24 cellular contexts compared by ENCODE assay signal in genomic region chr1:96747565-96747964, GRCh38.
"Had no signal": no experiment of that assay in that cellular context is flagged by ENCODE, and none has a peak within 500 bp of the region (broad histone marks: within the 10 kb centered on the region; RNA-seq: fewer than 3 reads in every experiment).

No MANE protein-coding gene starts in this region.

- DNase-seq: activated CD4-positive, alpha-beta T cell treated with anti-CD3 and anti-CD28 coated beads, Interleukin-2, amount 10 ng/mL, durations not matched to agents 7 days and 5 days; activated CD4-positive, CD25-positive, alpha-beta regulatory T cell treated with anti-CD3 and anti-CD28 coated beads, Interleukin-2, amount 50 U/mL, for 72 hours; activated CD8-positive, alpha-beta T cell treated with anti-CD3 and anti-CD28 coated beads, Interleukin-2, amount 10 ng/mL, durations not matched to agents 7 days and 5 days; activated naive CD4-positive, alpha-beta T cell treated with Interleukin-2 at 50 U/mL for 16 hours; activated naive CD8-positive, alpha-beta T cell treated with anti-CD3 and anti-CD28 coated beads for 36 hours; activated T-cell treated with anti-CD3 and anti-CD28 coated beads, Interleukin-2, amount 50 U/mL, for 48 hours; endodermal cell; foreskin melanocyte; glutamatergic neuron; immature natural killer cell; left lung; midbrain; posterior cingulate gyrus; retina; sigmoid colon; stimulated activated CD4-positive, alpha-beta T cell treated with anti-CD3 and anti-CD28 coated beads, Interleukin-15, amount 100 ng/mL, for 24 hours; stimulated activated naive B cell treated with anti-CD40 and anti-IgM and Interleukin-4, amounts not matched to agents 10 μg/mL and 1 μg/mL and 100 μg/mL, for 72 hours; T-cell; transverse colon; uterus had no signal

- H3K27ac Mint-ChIP-seq: activated CD4-positive, alpha-beta T cell treated with anti-CD3 and anti-CD28 coated beads, Interleukin-2, amount 10 ng/mL, durations not matched to agents 7 days and 5 days; activated CD8-positive, alpha-beta T cell treated with anti-CD3 and anti-CD28 coated beads, Interleukin-2, amount 10 ng/mL, durations not matched to agents 7 days and 5 days; activated naive CD8-positive, alpha-beta T cell treated with anti-CD3 and anti-CD28 coated beads for 36 hours; endodermal cell; T-helper 2 cell treated with Interferon-gamma antibody and Interleukin-4, amounts not matched to agents 5 μg/mL and 100 μg/mL, for 36 hours had no signal

- H3K4me3 Mint-ChIP-seq: activated CD4-positive, alpha-beta T cell treated with anti-CD3 and anti-CD28 coated beads, Interleukin-2, amount 10 ng/mL, durations not matched to agents 7 days and 5 days; activated CD8-positive, alpha-beta T cell treated with anti-CD3 and anti-CD28 coated beads, Interleukin-2, amount 10 ng/mL, durations not matched to agents 7 days and 5 days; activated naive CD8-positive, alpha-beta T cell treated with anti-CD3 and anti-CD28 coated beads for 36 hours; endodermal cell; immature natural killer cell; stimulated activated naive B cell treated with anti-CD40 and anti-IgM and Interleukin-4, amounts not matched to agents 10 μg/mL and 1 μg/mL and 100 μg/mL, for 72 hours; T-cell; T-helper 2 cell treated with Interferon-gamma antibody and Interleukin-4, amounts not matched to agents 5 μg/mL and 100 μg/mL, for 36 hours had no signal

- ATAC-seq: activated CD8-positive, alpha-beta T cell treated with anti-CD3 and anti-CD28 coated beads, Interleukin-2, amount 10 ng/mL, durations not matched to agents 7 days and 5 days; left lung; stimulated activated naive B cell treated with anti-CD40 and anti-IgM and Interleukin-4, amounts not matched to agents 10 μg/mL and 1 μg/mL and 100 μg/mL, for 72 hours; T-cell had no signal

- H3K9me3 Mint-ChIP-seq: activated CD4-positive, alpha-beta T cell treated with anti-CD3 and anti-CD28 coated beads, Interleukin-2, amount 10 ng/mL, durations not matched to agents 7 days and 5 days; activated naive CD8-positive, alpha-beta T cell treated with anti-CD3 and anti-CD28 coated beads for 36 hours; immature natural killer cell; T-cell; T-helper 2 cell treated with Interferon-gamma antibody and Interleukin-4, amounts not matched to agents 5 μg/mL and 100 μg/mL, for 36 hours had no signal

- H3K4me3 ChIP-seq: coronary artery, hepatocyte, left lung, sigmoid colon, smooth muscle cell, transverse colon, uterus had no signal

- H3K27me3 Mint-ChIP-seq: activated CD4-positive, alpha-beta T cell treated with anti-CD3 and anti-CD28 coated beads, Interleukin-2, amount 10 ng/mL, durations not matched to agents 7 days and 5 days; activated naive CD8-positive, alpha-beta T cell treated with anti-CD3 and anti-CD28 coated beads for 36 hours; stimulated activated naive B cell treated with anti-CD40 and anti-IgM and Interleukin-4, amounts not matched to agents 10 μg/mL and 1 μg/mL and 100 μg/mL, for 72 hours; T-cell had no signal
